Comparison of ENCODE assay signal across 8 cellular contexts in the genomic region with DNA sequence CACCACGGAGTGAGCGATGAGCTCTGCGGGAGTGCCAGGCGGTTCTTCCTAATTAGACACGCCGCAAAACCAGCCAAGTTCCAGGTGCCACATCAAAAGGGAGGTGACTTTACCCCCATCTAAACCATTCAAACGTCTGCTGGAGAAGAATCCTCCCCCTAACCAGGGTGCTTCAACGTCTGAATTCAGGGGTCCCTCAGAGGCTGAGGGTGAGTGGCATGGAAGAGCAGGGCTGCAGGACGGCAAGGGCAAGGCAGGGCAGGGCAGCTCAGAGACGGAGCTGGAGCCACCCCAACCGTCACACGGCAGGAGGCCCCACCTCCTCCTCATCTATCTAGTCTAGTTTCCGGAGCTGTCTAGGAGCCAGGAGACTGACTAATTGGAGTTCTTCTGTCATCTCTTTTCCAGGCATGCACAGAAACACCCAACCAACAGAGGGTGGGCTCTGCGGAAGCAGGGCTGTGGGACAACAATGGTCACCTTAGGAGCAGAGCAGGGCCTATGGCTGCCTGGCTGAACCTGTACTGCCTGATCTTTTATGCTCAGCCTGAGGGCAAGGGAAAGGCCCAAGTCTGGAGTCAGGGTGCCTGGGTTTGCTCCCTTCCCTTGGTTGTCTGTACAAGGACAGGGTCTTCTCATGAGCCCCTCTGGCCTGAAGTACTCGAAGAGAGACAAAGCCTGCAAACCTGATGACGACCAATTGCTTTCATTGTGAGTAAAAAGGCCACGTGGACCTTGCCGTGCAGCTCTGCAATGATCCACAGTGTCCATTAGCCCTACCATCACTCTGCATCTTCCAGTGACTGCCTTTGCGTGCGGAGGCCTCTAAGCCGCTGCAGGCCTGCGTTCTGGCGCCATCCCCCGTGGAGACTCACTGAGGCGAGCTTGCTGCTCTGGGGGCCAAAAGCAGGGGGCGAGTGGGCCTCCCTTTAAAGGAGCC.
DNase-seq lines count a peak whose midpoint lies in the region; ATAC-seq, FAIRE-seq and TF ChIP-seq lines count a peak whose summit lies in the region.

No MANE protein-coding gene starts in this region.

- no peak overlapping the region for H4K8ac ChIP-seq in H1 (ENCODE audit: extremely low read depth, insufficient read depth, low read length)

- no peak overlapping the region for H2BK12ac ChIP-seq in H1 (ENCODE audit: low read depth, low read length)

- H4K5ac ChIP-seq in H1 (ENCODE audit: insufficient read length, low read depth, low read length) = no peak overlapping the region

- H2BK5ac ChIP-seq in H1 (ENCODE audit: low read depth, low read length) = peak overlapping the region; percentile 62; the same call in 1 of the 2 replicates

- no peak for TF ChIP-seq RAD21 in H1 (IDR thresholded peaks at IDR 0.05 in 1 of 2, conservative IDR thresholded peaks at IDR 0.05 in 1 of 2; ENCODE audit: low read depth in 2 of 2, low read length in 2 of 2)

- peaks cover 4% of the 10 kb centered on the region for H3K79me1 ChIP-seq in H1 (ENCODE audit: low read depth, low read length)

- H2BK120ac ChIP-seq in H1 (replicated peaks; ENCODE audit: low read depth, low read length) = no peak overlapping the region

- no peak overlapping the region for H3K4me2 ChIP-seq in H1 (ENCODE audit: insufficient read depth in 1 of 2, low read depth in 2 of 2, low read length in 2 of 2)

- H3K56ac ChIP-seq in H1 (replicated peaks; ENCODE audit: insufficient read length, low read depth, low read length) = no peak overlapping the region

- H3K18ac ChIP-seq in H1 (ENCODE audit: extremely low read depth, low read length) = no peak overlapping the region

- H3K27me3 ChIP-seq in H1 (replicated peaks in 1 of 4; ENCODE audit: control insufficient read depth in 3 of 4, extremely low read depth in 1 of 4, insufficient read depth in 3 of 4, low read length in 3 of 4) = no peaks in the 10 kb centered on the region

- H3K4me3 ChIP-seq in H1 (ENCODE audit: extremely low read depth in 1 of 4, insufficient read depth in 2 of 4, low read depth in 3 of 4, low read length in 4 of 4) = no peak overlapping the region

- CTCF ChIA-PET in H1 (lab: Charles Lee; ENCODE audit: partially characterized antibody) = interaction anchor here (1.0 to 1.9 kb wide), 5 partner anchors 8 to 34 kb away, joined by 3 to 6 read pairs (median 4); no protein-coding TSS in a partner anchor

- H4K91ac ChIP-seq in H1 (replicated peaks; ENCODE audit: insufficient read length, low read length) = no peak overlapping the region

- H3K27ac ChIP-seq in H1 (ENCODE audit: low read depth, low read length) = no peak overlapping the region

- no peak for ATAC-seq in HG03039 (IDR thresholded peaks at IDR 0.05; ENCODE audit: unreplicated experiment)

- POLR2A ChIA-PET in H1 (lab: Charles Lee; ENCODE audit: partially characterized antibody) = no interaction called here

- H3K23me2 ChIP-seq in H1 (ENCODE audit: low read depth, low read length) = no peaks in the 10 kb centered on the region

- H4K20me1 ChIP-seq in H1 (replicated peaks in 1 of 2; ENCODE audit: control insufficient read depth in 1 of 2, insufficient read depth in 2 of 2, low read length in 2 of 2) = no peaks in the 10 kb centered on the region

- no peak overlapping the region for H3K14ac ChIP-seq in H1 (ENCODE audit: insufficient read length)

- no peaks in the 10 kb centered on the region for H3K79me2 ChIP-seq in H1 (ENCODE audit: control insufficient read depth in 1 of 2, insufficient read depth in 2 of 2, low read length in 2 of 2)

- no peak for FAIRE-seq in H1 (lab: Jason Lieb, UNC)

- no peak overlapping the region for H2BK15ac ChIP-seq in H1 (ENCODE audit: low read length)

- no peak overlapping the region for H3K23ac ChIP-seq in H1 (ENCODE audit: insufficient read length)

- no peak for TF ChIP-seq POLR2A in H1 (IDR thresholded peaks at IDR 0.05; ENCODE audit: control extremely low read depth in 1 of 2, low read depth in 2 of 2, low read length in 2 of 2)

- TF ChIP-seq EP300 in H1 (IDR thresholded peaks at IDR 0.05; ENCODE audit: borderline replicate concordance in 1 of 2, low read depth in 2 of 2, low read length in 2 of 2) = no peak

- H3K4ac ChIP-seq in H1 (replicated peaks; ENCODE audit: insufficient read length, low read depth, low read length) = no peak overlapping the region

- TF ChIP-seq CTCF in H1 (IDR thresholded peaks at IDR 0.05; ENCODE audit: control extremely low read depth in 1 of 3, insufficient read depth in 1 of 3, low read depth in 1 of 3, low read length in 3 of 3) = no peak

- H2AFZ ChIP-seq in H1 (ENCODE audit: low read length) = no peak overlapping the region

- H2AK5ac ChIP-seq in H1 (ENCODE audit: low read depth, low read length) = no peak overlapping the region

- no peak overlapping the region for H2BK20ac ChIP-seq in H1 (ENCODE audit: low read length)

- peaks cover 0 to 7% (median 0%) of the 10 kb centered on the region in 4 experiments; a peak in 2 of 7 replicates for H3K4me1 ChIP-seq in H1 (replicated peaks in 1 of 4; ENCODE audit: control insufficient read depth in 3 of 4, insufficient read depth in 4 of 4, low read length in 3 of 4)

- DNase-seq in HT-29 (ENCODE audit: low spot score) (peak; percentile 26), NCI-H69 (lab: John Stamatoyannopoulos, UW) (peak; percentile 97), H1 (ENCODE audit: low read depth in 1 of 2, low spot score in 2 of 2) (no peak), non-pigmented ciliary epithelial cell (ENCODE audit: low read depth) (peak; percentile 45), UCSD-AML1 (lab: John Stamatoyannopoulos, UW; ENCODE audit: unreplicated experiment) (no peak)
- no peak for DNase-seq in activated CD4-positive, alpha-beta T cell treated with anti-CD3 and anti-CD28 coated beads for 1 hour
- DNase-seq in activated naive CD4-positive, alpha-beta T cell treated with Interleukin-2 at 50 U/mL for 16 hours = no peak

- H3K9ac ChIP-seq in H1 (replicated peaks in 1 of 4; ENCODE audit: extremely low read depth in 1 of 4, low read depth in 3 of 4, low read length in 3 of 4) = no peak overlapping the region

- H3K36me3 ChIP-seq in H1 (ENCODE audit: control insufficient read depth in 2 of 4, insufficient read depth in 4 of 4, low read length in 3 of 4) = no peaks in the 10 kb centered on the region

- no peaks in the 10 kb centered on the region for H3K9me3 ChIP-seq in H1 (ENCODE audit: insufficient read depth in 2 of 2, low read depth in 1 of 2, low read length in 1 of 2)

- WGBS in H1 (ENCODE audit: extremely low coverage in 1 of 2, insufficient coverage in 1 of 2, insufficient read length in 1 of 2, insufficient replicate concordance in 2 of 2, low coverage in 1 of 2, low lambda C conversion rate in 2 of 2, missing lambda C conversion rate in 1 of 2), 2 experiments = 89% methylated on average over 23 of the region's 26 CpGs; no CpG with 5 or more reads in 1 of the 2 experiments

TF ChIP-seq in H1, 55 proteins besides CTCF, POLR2A, EP300 and RAD21:
- TF ChIP-seq CBX5 (IDR thresholded peaks at IDR 0.05; ENCODE audit: low read depth, low read length) (no peak), GTF2F1 (IDR thresholded peaks at IDR 0.05; ENCODE audit: borderline replicate concordance, low read depth, low read length) (no peak), TAF1 (IDR thresholded peaks at IDR 0.05; ENCODE audit: low read depth, low read length) (no peak), TCF12 (IDR thresholded peaks at IDR 0.05; ENCODE audit: low read depth, low read length) (no peak), BRCA1 (IDR thresholded peaks at IDR 0.05; ENCODE audit: low read depth, low read length) (no peak), BCL11A (IDR thresholded peaks at IDR 0.05; ENCODE audit: low read depth in 2 of 2, low read length in 2 of 2) (no peak), PHF8 (conservative IDR thresholded peaks at IDR 0.05; ENCODE audit: low read depth, low read length) (no peak), RNF2 (IDR thresholded peaks at IDR 0.05; ENCODE audit: borderline replicate concordance, low read depth, low read length, missing control alignments, poor library complexity, severe bottlenecking) (no peak)

Comparison
In these comparisons a context has a peak if more than half of its experiments do, and no peak if none do; other contexts are left out.
1. DNase-seq: peak in HT-29 (single experiment), NCI-H69 (single experiment) and non-pigmented ciliary epithelial cell (single experiment); none in H1 (0 of 2), UCSD-AML1 (single experiment), activated CD4-positive, alpha-beta T cell treated with anti-CD3 and anti-CD28 coated beads for 1 hour (single experiment) and activated naive CD4-positive, alpha-beta T cell treated with Interleukin-2 at 50 U/mL for 16 hours (single experiment).